ENCODE assay signal across 1 cellular context in genomic region chr19:48556163-48556562, GRCh38.
TF ChIP-seq lines count a peak whose summit lies in the region.

No MANE protein-coding gene starts in this region.

TF ChIP-seq in HepG2, 621 proteins besides CTCF, POLR2A, EP300 and RAD21 (continued from another document):
- TF ChIP-seq ZNF318 (CRISPR knock-in tag; IDR thresholded peaks at IDR 0.05): no peak
- peak; percentile 24; the same call in 1 of the 2 replicates for TF ChIP-seq ARID5B (CRISPR knock-in tag; IDR thresholded peaks at IDR 0.05)
- no peak for TF ChIP-seq ZNF781 (CRISPR knock-in tag; IDR thresholded peaks at IDR 0.05; ENCODE audit: borderline replicate concordance, not compliant biosample characterization)
- no peak for TF ChIP-seq SAFB2 (CRISPR knock-in tag; IDR thresholded peaks at IDR 0.05; ENCODE audit: borderline replicate concordance, low read depth)
- TF ChIP-seq ZNF468 (CRISPR knock-in tag; IDR thresholded peaks at IDR 0.05): no peak
- no peak for TF ChIP-seq U2AF1 (optimal IDR thresholded peaks at IDR 0.05; ENCODE audit: low read depth, low read length)
- 0 out of 2 replicates have a peak, but pooled peaks have one; percentile 34 for TF ChIP-seq HBP1 (CRISPR knock-in tag; IDR thresholded peaks at IDR 0.05; ENCODE audit: low read depth)
- no peak for TF ChIP-seq ZBTB14 (CRISPR knock-in tag; IDR thresholded peaks at IDR 0.05)
- peak; percentile 87 for TF ChIP-seq CEBPB (IDR thresholded peaks at IDR 0.05; ENCODE audit: borderline replicate concordance, low read depth, low read length)
- 0 out of 2 replicates have a peak, but pooled peaks have one; percentile 57 for TF ChIP-seq JUN (CRISPR knock-in tag; IDR thresholded peaks at IDR 0.05)
- TF ChIP-seq ZMYM2 (CRISPR knock-in tag; IDR thresholded peaks at IDR 0.05): peak; percentile 57
- peak; percentile 35; the same call in 1 of the 2 replicates for TF ChIP-seq NR2C2 (CRISPR knock-in tag; IDR thresholded peaks at IDR 0.05; ENCODE audit: borderline replicate concordance)
- peak; percentile 46; the same call in 1 of the 2 replicates for TF ChIP-seq SAP130 (CRISPR knock-in tag; IDR thresholded peaks at IDR 0.05; ENCODE audit: low read depth)
- TF ChIP-seq TFAP4 (IDR thresholded peaks at IDR 0.05; ENCODE audit: borderline replicate concordance, low read depth): peak; percentile 15; the same call in 1 of the 2 replicates
- TF ChIP-seq ZNF574 (CRISPR knock-in tag; IDR thresholded peaks at IDR 0.05): no peak
- TF ChIP-seq ZSCAN20 (CRISPR knock-in tag; IDR thresholded peaks at IDR 0.05; ENCODE audit: borderline replicate concordance): no peak
- TF ChIP-seq THRA (CRISPR knock-in tag; IDR thresholded peaks at IDR 0.05; ENCODE audit: borderline replicate concordance): peak; percentile 49; the same call in 1 of the 2 replicates
- TF ChIP-seq ZNF512B (CRISPR knock-in tag; IDR thresholded peaks at IDR 0.05; ENCODE audit: borderline replicate concordance): 0 out of 2 replicates have a peak, but pooled peaks have one; percentile 45
- no peak for TF ChIP-seq ZKSCAN8 (CRISPR knock-in tag; IDR thresholded peaks at IDR 0.05; ENCODE audit: borderline replicate concordance)
- TF ChIP-seq SPEN (CRISPR knock-in tag; IDR thresholded peaks at IDR 0.05; ENCODE audit: low read depth): peak; percentile 30; the same call in 1 of the 2 replicates
- TF ChIP-seq THAP11 (CRISPR knock-in tag; IDR thresholded peaks at IDR 0.05): peak; percentile 57
- peak; percentile 19 for TF ChIP-seq XRCC5 (optimal IDR thresholded peaks at IDR 0.05; ENCODE audit: low read length)
- TF ChIP-seq FOXA3 (CRISPR knock-in tag; IDR thresholded peaks at IDR 0.05): 0 out of 2 replicates have a peak, but pooled peaks have one; percentile 15
